ENCODE assay signal across 1 cellular context in genomic region chr1:164644268-164644667, GRCh38.
TF ChIP-seq lines count a peak whose summit lies in the region.

No MANE protein-coding gene starts in this region.

TF ChIP-seq in SK-N-SH treated with all-trans-retinoic acid at 6 μM for 48 hours, 23 proteins besides CTCF, POLR2A, EP300 and RAD21 (continued from another document):
- no peak for TF ChIP-seq BACH2 (CRISPR knock-in tag; IDR thresholded peaks at IDR 0.05; ENCODE audit: borderline replicate concordance)
- TF ChIP-seq ZNF8 (CRISPR knock-in tag; IDR thresholded peaks at IDR 0.05), result no peak
- TF ChIP-seq ISL1 (CRISPR knock-in tag; IDR thresholded peaks at IDR 0.05), result no peak
- no peak for TF ChIP-seq ZFP30 (CRISPR knock-in tag; IDR thresholded peaks at IDR 0.05)
- TF ChIP-seq PPARA (CRISPR knock-in tag; IDR thresholded peaks at IDR 0.05; ENCODE audit: borderline replicate concordance), result no peak
- TF ChIP-seq SNAI2 (CRISPR knock-in tag; IDR thresholded peaks at IDR 0.05), result no peak
- no peak for TF ChIP-seq TOX (CRISPR knock-in tag; IDR thresholded peaks at IDR 0.05; ENCODE audit: borderline replicate concordance)
- no peak for TF ChIP-seq ZNF565 (CRISPR knock-in tag; conservative IDR thresholded peaks at IDR 0.05; ENCODE audit: low read depth)
- TF ChIP-seq ZNF70 (CRISPR knock-in tag; IDR thresholded peaks at IDR 0.05), result no peak
- no peak for TF ChIP-seq ZC3H10 (CRISPR knock-in tag; IDR thresholded peaks at IDR 0.05)
TF ChIP-seq in SK-N-SH treated with all-trans-retinoic acid at 6 μM for 48 hours: peak in this region for 0.
